In the genomic region with DNA sequence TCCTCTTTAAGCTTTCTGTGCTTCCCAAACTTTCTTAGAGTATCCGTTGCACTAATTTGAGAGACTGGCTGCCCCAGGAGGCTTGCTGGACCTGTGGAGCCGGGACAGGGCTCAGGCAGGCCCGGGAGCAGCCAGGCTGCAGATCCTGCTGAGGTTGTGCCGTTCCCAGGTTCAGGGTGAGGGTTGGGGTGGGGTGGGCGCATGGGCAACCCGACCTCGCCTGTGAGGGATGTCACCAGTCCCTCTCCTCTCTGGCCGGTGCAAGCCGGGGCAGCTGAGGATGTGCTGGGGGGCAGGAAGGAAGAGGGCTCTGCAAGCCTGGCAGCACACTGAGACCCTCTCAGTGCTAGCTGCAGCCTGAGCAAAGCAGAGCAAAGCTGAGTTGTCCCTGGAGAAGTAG, we compare ENCODE assay signal across 1 cellular context.
TF ChIP-seq lines count a peak whose summit lies in the region.

No MANE protein-coding gene starts in this region.

TF ChIP-seq in H1, 55 proteins besides CTCF, POLR2A, EP300 and RAD21:
- no peak for TF ChIP-seq MAFK (IDR thresholded peaks at IDR 0.05; ENCODE audit: low read depth, low read length)
- no peak for TF ChIP-seq TAF1 (IDR thresholded peaks at IDR 0.05; ENCODE audit: low read depth, low read length)
- TF ChIP-seq, protein P1, sequence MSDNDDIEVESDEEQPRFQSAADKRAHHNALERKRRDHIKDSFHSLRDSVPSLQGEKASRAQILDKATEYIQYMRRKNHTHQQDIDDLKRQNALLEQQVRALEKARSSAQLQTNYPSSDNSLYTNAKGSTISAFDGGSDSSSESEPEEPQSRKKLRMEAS (IDR thresholded peaks at IDR 0.05), result no peak
- no peak for TF ChIP-seq SUZ12 (IDR thresholded peaks at IDR 0.05; ENCODE audit: low read length)
- no peak for TF ChIP-seq GTF2F1 (IDR thresholded peaks at IDR 0.05; ENCODE audit: borderline replicate concordance, low read depth, low read length)
- TF ChIP-seq RFX5 (IDR thresholded peaks at IDR 0.05; ENCODE audit: borderline replicate concordance, low read depth, low read length), result no peak
- TF ChIP-seq RBBP5 (IDR thresholded peaks at IDR 0.05; ENCODE audit: borderline replicate concordance, low read depth, low read length), result no peak
- no peak for TF ChIP-seq TCF12 (IDR thresholded peaks at IDR 0.05; ENCODE audit: low read depth, low read length)
- TF ChIP-seq, protein P2, sequence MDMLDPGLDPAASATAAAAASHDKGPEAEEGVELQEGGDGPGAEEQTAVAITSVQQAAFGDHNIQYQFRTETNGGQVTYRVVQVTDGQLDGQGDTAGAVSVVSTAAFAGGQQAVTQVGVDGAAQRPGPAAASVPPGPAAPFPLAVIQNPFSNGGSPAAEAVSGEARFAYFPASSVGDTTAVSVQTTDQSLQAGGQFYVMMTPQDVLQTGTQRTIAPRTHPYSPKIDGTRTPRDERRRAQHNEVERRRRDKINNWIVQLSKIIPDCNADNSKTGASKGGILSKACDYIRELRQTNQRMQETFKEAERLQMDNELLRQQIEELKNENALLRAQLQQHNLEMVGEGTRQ (IDR thresholded peaks at IDR 0.05; ENCODE audit: low read length), result no peak
- TF ChIP-seq CBX8 (IDR thresholded peaks at IDR 0.05; ENCODE audit: borderline replicate concordance, low read depth, low read length), result no peak
- TF ChIP-seq, protein P3, sequence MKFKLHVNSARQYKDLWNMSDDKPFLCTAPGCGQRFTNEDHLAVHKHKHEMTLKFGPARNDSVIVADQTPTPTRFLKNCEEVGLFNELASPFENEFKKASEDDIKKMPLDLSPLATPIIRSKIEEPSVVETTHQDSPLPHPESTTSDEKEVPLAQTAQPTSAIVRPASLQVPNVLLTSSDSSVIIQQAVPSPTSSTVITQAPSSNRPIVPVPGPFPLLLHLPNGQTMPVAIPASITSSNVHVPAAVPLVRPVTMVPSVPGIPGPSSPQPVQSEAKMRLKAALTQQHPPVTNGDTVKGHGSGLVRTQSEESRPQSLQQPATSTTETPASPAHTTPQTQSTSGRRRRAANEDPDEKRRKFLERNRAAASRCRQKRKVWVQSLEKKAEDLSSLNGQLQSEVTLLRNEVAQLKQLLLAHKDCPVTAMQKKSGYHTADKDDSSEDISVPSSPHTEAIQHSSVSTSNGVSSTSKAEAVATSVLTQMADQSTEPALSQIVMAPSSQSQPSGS (IDR thresholded peaks at IDR 0.05; ENCODE audit: low read length), result no peak
- no peak for TF ChIP-seq CHD1 (IDR thresholded peaks at IDR 0.05; ENCODE audit: low read depth, low read length)
- no peak for TF ChIP-seq EZH2 (IDR thresholded peaks at IDR 0.05; ENCODE audit: low read depth, low read length, severe bottlenecking)
- no peak for TF ChIP-seq SP4 (IDR thresholded peaks at IDR 0.05; ENCODE audit: low read length)
- TF ChIP-seq ZNF274 (IDR thresholded peaks at IDR 0.05; ENCODE audit: borderline replicate concordance, extremely low read depth, low read length), result no peak
- no peak for TF ChIP-seq POU5F1 (IDR thresholded peaks at IDR 0.05; ENCODE audit: low read depth, low read length)
- TF ChIP-seq BRCA1 (IDR thresholded peaks at IDR 0.05; ENCODE audit: low read depth, low read length), result no peak
- TF ChIP-seq JUN (IDR thresholded peaks at IDR 0.05; ENCODE audit: low read depth, low read length), result no peak
- no peak for TF ChIP-seq NRF1 (IDR thresholded peaks at IDR 0.05; ENCODE audit: low read depth, low read length)
- TF ChIP-seq BCL11A (IDR thresholded peaks at IDR 0.05; ENCODE audit: low read depth in 2 of 2, low read length in 2 of 2), result no peak
